ENCODE assay signal across 2 cellular contexts in genomic region chr12:179131-179884, GRCh38.
TF ChIP-seq lines count a peak whose summit lies in the region.

No MANE protein-coding gene starts in this region.

TF ChIP-seq in K562, 482 proteins besides CTCF, POLR2A, EP300 and RAD21:
- TF ChIP-seq C11orf30 (IDR thresholded peaks at IDR 0.05; ENCODE audit: low read depth) (peak; percentile 71), YY1 (IDR thresholded peaks at IDR 0.05; ENCODE audit: borderline replicate concordance in 1 of 3, control insufficient read depth in 1 of 3, extremely low read depth in 1 of 3, insufficient read depth in 3 of 3, insufficient read length in 1 of 3, insufficient replicate concordance in 2 of 3, low read depth in 1 of 3, low read length in 2 of 3) (no peak), ZNF830 (CRISPR knock-in tag; IDR thresholded peaks at IDR 0.05) (no peak), BACH1 (tag; IDR thresholded peaks at IDR 0.05) (no peak), KHSRP (IDR thresholded peaks at IDR 0.05) (no peak), MAFK (IDR thresholded peaks at IDR 0.05; ENCODE audit: low read length) (peak; percentile 36; the same call in 1 of the 2 replicates), ZNF316 (IDR thresholded peaks at IDR 0.05) (peak; percentile 52), HEY1 (CRISPR knock-in tag; IDR thresholded peaks at IDR 0.05; ENCODE audit: borderline replicate concordance) (no peak), E2F5 (CRISPR knock-in tag; IDR thresholded peaks at IDR 0.05) (no peak), MAFG (tag; conservative IDR thresholded peaks at IDR 0.05) (peak; percentile 64), CLOCK (CRISPR knock-in tag; IDR thresholded peaks at IDR 0.05; ENCODE audit: borderline replicate concordance) (no peak)
TF ChIP-seq in K562: peak in this region for 4.

TF ChIP-seq in HepG2, 621 proteins besides CTCF, POLR2A, EP300 and RAD21:
- no peak for TF ChIP-seq ZNF567 (CRISPR knock-in tag; IDR thresholded peaks at IDR 0.05; ENCODE audit: borderline replicate concordance)
- TF ChIP-seq MAFK (conservative IDR thresholded peaks at IDR 0.05 in 1 of 2, IDR thresholded peaks at IDR 0.05 in 1 of 2; ENCODE audit: low read length in 2 of 2) = peak; percentile 72 to 75
- TF ChIP-seq CHD4 (IDR thresholded peaks at IDR 0.05; ENCODE audit: borderline replicate concordance, low read length) = no peak
- no peak for TF ChIP-seq ZNF644 (CRISPR knock-in tag; IDR thresholded peaks at IDR 0.05; ENCODE audit: low read depth)
- TF ChIP-seq ZMYM3 (CRISPR knock-in tag; IDR thresholded peaks at IDR 0.05) = no peak
- TF ChIP-seq MAFF (IDR thresholded peaks at IDR 0.05; ENCODE audit: low read depth, low read length) = peak; percentile 48
- TF ChIP-seq NFKB2 (CRISPR knock-in tag; IDR thresholded peaks at IDR 0.05; ENCODE audit: borderline replicate concordance) = no peak
- TF ChIP-seq NFE2L2 (IDR thresholded peaks at IDR 0.05; ENCODE audit: low read length) = peak; percentile 25; the same call in 1 of the 2 replicates
- no peak for TF ChIP-seq SP4 (CRISPR knock-in tag; IDR thresholded peaks at IDR 0.05)
- no peak for TF ChIP-seq GZF1 (CRISPR knock-in tag; IDR thresholded peaks at IDR 0.05)
- no peak for TF ChIP-seq SP2 (CRISPR knock-in tag; IDR thresholded peaks at IDR 0.05)
- no peak for TF ChIP-seq SMC3 (IDR thresholded peaks at IDR 0.05; ENCODE audit: low read length)
- no peak for TF ChIP-seq CCAR2 (optimal IDR thresholded peaks at IDR 0.05; ENCODE audit: low read depth, low read length)
- no peak for TF ChIP-seq HCFC1 (IDR thresholded peaks at IDR 0.05; ENCODE audit: low read depth, low read length)
TF ChIP-seq in HepG2: peak in this region for 3.
